Comparison of ENCODE assay signal across 8 cellular contexts in genomic region chrX:11558972-11559371, GRCh38.
DNase-seq lines count a peak whose midpoint lies in the region; ATAC-seq, FAIRE-seq and TF ChIP-seq lines count a peak whose summit lies in the region.

No MANE protein-coding gene starts in this region.

- TF ChIP-seq CTCF in GM12865 (IDR thresholded peaks at IDR 0.05; ENCODE audit: insufficient read depth, low read depth, low read length, missing control alignments) (peak; percentile 29), foreskin keratinocyte (conservative IDR thresholded peaks at IDR 0.05) (peak; percentile 47), heart right ventricle (IDR thresholded peaks at IDR 0.05) (peak in 2 of 9 donors; percentile 8 to 48)

- no peaks in the 10 kb centered on the region for H3K36me3 ChIP-seq in heart right ventricle

- no peaks in the 10 kb centered on the region for H3K9me3 ChIP-seq in heart right ventricle

- intact Hi-C loops in heart right ventricle (cut with DNase I), result no loop called here

- no peak for TF ChIP-seq POLR2A in H54 (IDR thresholded peaks at IDR 0.05; ENCODE audit: low read depth, low read length)

- DNase-seq in GM12865 (ENCODE audit: low read depth) (peak; percentile 49), Kasumi-1 (lab: John Stamatoyannopoulos, UW) (peak; percentile 19 to 22), foreskin keratinocyte (no peak), H54 (ENCODE audit: insufficient read length, low spot score) (no peak), NCI-H1436 (lab: John Stamatoyannopoulos, UW) (no peak), heart right ventricle (no peak)
- DNase-seq in activated CD4-positive, alpha-beta T cell treated with anti-CD3 and anti-CD28 coated beads, Interleukin-2, amount 50 U/mL, for 4 hours, result peak; percentile 15 to 20
- DNase-seq in stimulated activated CD8-positive, alpha-beta memory T cell treated with anti-CD3 and anti-CD28 coated beads, Interleukin-15, amount 100 ng/mL, for 48 hours (ENCODE audit: low read depth in 2 of 2), result peak; percentile 12 to 19

- H3K27me3 ChIP-seq in foreskin keratinocyte (no peaks in the 10 kb centered on the region), heart right ventricle (peaks cover 0 to 7% (median 0%) of the 10 kb centered on the region in 7 donors)

- H3K4me1 ChIP-seq in foreskin keratinocyte, result peaks cover 5% of the 10 kb centered on the region
- no peaks in the 10 kb centered on the region for H3K4me1 ChIP-seq in heart right ventricle

- peak; percentile 41 for ATAC-seq in foreskin keratinocyte
- no peak for ATAC-seq in heart right ventricle

- WGBS in heart right ventricle, 2 donors, result 94 to 97% methylated on average over 4 of the region's 4 CpGs

- no peak overlapping the region for H3K27ac ChIP-seq in foreskin keratinocyte
- H3K27ac ChIP-seq in heart right ventricle, result no peak overlapping the region

- no peak for FAIRE-seq in H54 (lab: Jason Lieb, UNC)

- H3K4me3 ChIP-seq in GM12865 (ENCODE audit: low read depth, low read length) (no peak overlapping the region), heart right ventricle (no peak overlapping the region)

Comparison
In these comparisons a context has a peak if more than half of its experiments do, and no peak if none do; other contexts are left out.
1. DNase-seq: peak in GM12865 (single experiment), Kasumi-1 (2 of 2), activated CD4-positive, alpha-beta T cell treated with anti-CD3 and anti-CD28 coated beads, Interleukin-2, amount 50 U/mL, for 4 hours (2 of 2) and stimulated activated CD8-positive, alpha-beta memory T cell treated with anti-CD3 and anti-CD28 coated beads, Interleukin-15, amount 100 ng/mL, for 48 hours (2 of 2); none in foreskin keratinocyte (0 of 2), H54 (single experiment), NCI-H1436 (single experiment) and heart right ventricle (0 of 2).